Comparison of ENCODE assay signal across 15 cellular contexts in genomic region chr1:201555593-201555945, GRCh38. TPM values are rescaled to one million over a fixed set of nuclear protein-coding genes. Genes with fewer than 3 reads are reported as not detected.
DNase-seq lines count a peak whose midpoint lies in the region; ATAC-seq and TF ChIP-seq lines count a peak whose summit lies in the region.
"Had no signal": no experiment of that assay in that cellular context is flagged by ENCODE, and none has a peak within 500 bp of the region (broad histone marks: within the 10 kb centered on the region; RNA-seq: fewer than 3 reads in every experiment).

No MANE protein-coding gene starts in this region.

- H3K4me1 Mint-ChIP-seq in HFFc6 (ENCODE audit: low read depth), result peaks cover 96% of the 10 kb centered on the region

- 93% methylated on average over 9 of the region's 9 CpGs for WGBS in smooth muscle cell (ENCODE audit: low lambda C conversion rate)

- ATAC-seq in lower lobe of right lung, result no peak
- ATAC-seq: Panc1 had no signal

- H3K9me3 Mint-ChIP-seq in HFFc6, result no peaks in the 10 kb centered on the region
- H3K9me3 Mint-ChIP-seq: CD8-positive, alpha-beta memory T cell had no signal

- no peak for TF ChIP-seq CTCF in HFFc6 (IDR thresholded peaks at IDR 0.05)
- TF ChIP-seq CTCF in lower lobe of right lung (IDR thresholded peaks at IDR 0.05), result no peak
- no peak for TF ChIP-seq CTCF in smooth muscle cell (IDR thresholded peaks at IDR 0.05; ENCODE audit: borderline replicate concordance, insufficient read depth, poor library complexity, severe bottlenecking)

- no peaks in the 10 kb centered on the region for H3K27me3 ChIP-seq in lower lobe of right lung (ENCODE audit: low read depth)
- no peaks in the 10 kb centered on the region for H3K27me3 ChIP-seq in smooth muscle cell (ENCODE audit: low read depth)
- H3K27me3 ChIP-seq: BE2C had no signal

- no peak overlapping the region for H3K4me2 ChIP-seq in smooth muscle cell
- H3K4me2 ChIP-seq: KMS-11 had no signal

- peak overlapping the region; percentile 50 for H3K27ac ChIP-seq in lower lobe of right lung
- H3K27ac ChIP-seq in smooth muscle cell (ENCODE audit: low read depth), result peak overlapping the region; percentile 97
- H3K27ac ChIP-seq: KMS-11 had no signal

- peaks cover 78% of the 10 kb centered on the region for H3K79me2 ChIP-seq in smooth muscle cell (ENCODE audit: low read depth)

- no peaks in the 10 kb centered on the region for H3K36me3 ChIP-seq in lower lobe of right lung
- no peaks in the 10 kb centered on the region for H3K36me3 ChIP-seq in smooth muscle cell (ENCODE audit: low read depth)
- H3K36me3 ChIP-seq: BE2C had no signal

- peaks cover 55% of the 10 kb centered on the region for H3F3A ChIP-seq in smooth muscle cell (ENCODE audit: low read depth)

- no peaks in the 10 kb centered on the region for H4K20me1 ChIP-seq in smooth muscle cell (ENCODE audit: low read depth)

- H2AFZ ChIP-seq in smooth muscle cell (ENCODE audit: low read depth), result no peak overlapping the region

- H3K36me3 Mint-ChIP-seq in HFFc6 (ENCODE audit: low read depth), result peaks cover 21% of the 10 kb centered on the region

- intact Hi-C loops in lower lobe of right lung (cut with DNase I), result no loop called here

- peak overlapping the region; percentile 43 for H3K27ac Mint-ChIP-seq in HFFc6
- H3K27ac Mint-ChIP-seq: CD8-positive, alpha-beta memory T cell had no signal

- H3K27me3 Mint-ChIP-seq in HFFc6 (ENCODE audit: insufficient read depth), result peaks cover 3% of the 10 kb centered on the region

- DNase-seq in HFFc6 (no peak), dermis blood vessel endothelial cell (peak; percentile 84), lower lobe of right lung (peak; percentile 32), smooth muscle cell (lab: John Stamatoyannopoulos, UW; ENCODE audit: unreplicated experiment) (no peak), NCI-H82 treated with DMSO at 0.1 percent for 48 hours (lab: John Stamatoyannopoulos, UW; ENCODE audit: unreplicated experiment) (no peak), COLO668 (lab: John Stamatoyannopoulos, UW; ENCODE audit: unreplicated experiment) (no peak), NCI-H510A (lab: John Stamatoyannopoulos, UW) (no peak)
- DNase-seq: BE2C; CD8-positive, alpha-beta memory T cell; NCI-H1092; NCI-H1694 treated with DMSO at 0.1 percent for 48 hours; NCI-H446; SHP77 treated with DMSO at 0.1 percent for 48 hours had no signal

- no peak overlapping the region for H3K4me3 Mint-ChIP-seq in HFFc6
- H3K4me3 Mint-ChIP-seq: CD8-positive, alpha-beta memory T cell had no signal

- H3K9ac ChIP-seq in smooth muscle cell (ENCODE audit: low read depth), result no peak overlapping the region
- H3K9ac ChIP-seq: KMS-11 had no signal

- H3K4me1 ChIP-seq in lower lobe of right lung (peaks cover 54% of the 10 kb centered on the region), smooth muscle cell (ENCODE audit: low read depth) (peaks cover 26% of the 10 kb centered on the region)

- no peak overlapping the region for H3K4me3 ChIP-seq in lower lobe of right lung
- no peak overlapping the region for H3K4me3 ChIP-seq in smooth muscle cell

- H3K9me3 ChIP-seq in lower lobe of right lung (no peaks in the 10 kb centered on the region), smooth muscle cell (replicated peaks; ENCODE audit: low read depth) (no peaks in the 10 kb centered on the region)
- H3K9me3 ChIP-seq: BE2C had no signal

RNA-seq across cellular contexts. Expression of gene NAV1, which starts 16.6 kb away (rescaled TPM):
- total RNA-seq in HFFc6 (2021; fragmentation: NEBNext Ultra II Directional; extraction: Animal tissue kit (Norgen Biotek cat#: 25700)), result 10 to 100 TPM; 72.9 to 88.0 (median 78.4) TPM
- total RNA-seq in dermis blood vessel endothelial cell (16.5 and 27.0 TPM in 2 replicates), lower lobe of right lung (24.5 TPM), smooth muscle cell (52.3 and 60.1 TPM in 2 replicates)
- 65.2 and 71.1 TPM in 2 replicates for polyA plus RNA-seq in smooth muscle cell

RNA-seq across cellular contexts. Expression of gene CSRP1, which starts 48.6 kb away (rescaled TPM):
- 100 to 1,000 TPM; 540 to 614 (median 577) TPM for total RNA-seq in HFFc6 (2021; fragmentation: NEBNext Ultra II Directional; extraction: Animal tissue kit (Norgen Biotek cat#: 25700))
- total RNA-seq in dermis blood vessel endothelial cell (256 and 443 TPM in 2 replicates), lower lobe of right lung (185 TPM), smooth muscle cell (317 and 345 TPM in 2 replicates)
- polyA plus RNA-seq in smooth muscle cell, result 202 and 215 TPM in 2 replicates

Comparison
In these comparisons a context has a peak if more than half of its experiments do, and no peak if none do; other contexts are left out.
1. DNase-seq: peak in dermis blood vessel endothelial cell (single experiment) and lower lobe of right lung (single experiment); none in HFFc6 (single experiment), smooth muscle cell (single experiment), NCI-H82 treated with DMSO at 0.1 percent for 48 hours (single experiment), COLO668 (single experiment) and NCI-H510A (single experiment).